8 cellular contexts compared by ENCODE assay signal in the genomic region with DNA sequence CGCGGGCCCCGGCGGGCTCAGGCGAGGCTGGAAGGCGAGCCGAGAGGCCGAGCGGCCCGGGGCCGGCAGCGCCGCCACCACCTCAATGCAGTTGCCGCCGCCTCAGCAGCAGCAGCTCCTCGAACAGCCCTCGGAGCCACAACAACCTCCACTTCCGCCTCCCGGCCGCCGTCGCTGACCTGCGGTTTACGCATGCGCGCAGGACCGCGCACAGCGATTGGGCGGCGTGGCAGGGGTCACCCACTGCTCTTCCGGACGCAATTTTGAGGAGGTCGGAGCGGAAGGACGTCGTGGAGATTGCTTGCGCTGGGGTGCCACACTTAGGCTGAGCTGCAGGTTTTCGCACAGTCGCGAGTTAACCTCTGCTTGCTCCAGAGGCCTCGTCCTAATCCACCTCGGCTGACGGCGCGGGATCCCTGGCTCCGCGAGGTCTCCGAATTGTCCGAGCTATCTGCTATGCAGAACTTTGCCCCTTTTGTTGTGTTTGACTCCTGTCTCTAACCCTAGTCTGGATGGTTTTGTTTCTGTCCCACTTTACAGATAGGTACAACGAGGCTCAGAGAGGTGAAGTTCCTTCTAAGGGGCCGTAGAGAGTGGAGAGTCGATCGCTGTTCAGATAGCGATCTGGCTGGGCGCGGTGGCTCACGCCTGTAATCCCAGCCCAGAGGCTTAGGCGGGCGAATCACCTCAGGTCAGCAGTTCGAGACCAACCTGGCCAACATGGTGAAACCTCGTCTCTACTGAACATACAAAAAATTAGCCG. TPM values are rescaled to one million over a fixed set of nuclear protein-coding genes. Genes with fewer than 3 reads are reported as not detected.
DNase-seq lines count a peak whose midpoint lies in the region; ATAC-seq and TF ChIP-seq lines count a peak whose summit lies in the region.

A gene (plus strand): TSS at position 243 of the 763 bp plus-strand sequence. CDS start 6,657 bp downstream, outside the sequence.
A gene with protein sequence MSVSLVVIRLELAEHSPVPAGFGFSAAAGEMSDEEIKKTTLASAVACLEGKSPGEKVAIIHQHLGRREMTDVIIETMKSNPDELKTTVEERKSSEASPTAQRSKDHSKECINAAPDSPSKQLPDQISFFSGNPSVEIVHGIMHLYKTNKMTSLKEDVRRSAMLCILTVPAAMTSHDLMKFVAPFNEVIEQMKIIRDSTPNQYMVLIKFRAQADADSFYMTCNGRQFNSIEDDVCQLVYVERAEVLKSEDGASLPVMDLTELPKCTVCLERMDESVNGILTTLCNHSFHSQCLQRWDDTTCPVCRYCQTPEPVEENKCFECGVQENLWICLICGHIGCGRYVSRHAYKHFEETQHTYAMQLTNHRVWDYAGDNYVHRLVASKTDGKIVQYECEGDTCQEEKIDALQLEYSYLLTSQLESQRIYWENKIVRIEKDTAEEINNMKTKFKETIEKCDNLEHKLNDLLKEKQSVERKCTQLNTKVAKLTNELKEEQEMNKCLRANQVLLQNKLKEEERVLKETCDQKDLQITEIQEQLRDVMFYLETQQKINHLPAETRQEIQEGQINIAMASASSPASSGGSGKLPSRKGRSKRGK (minus strand): TSS at position 146 of the 763 bp plus-strand sequence. CDS start 164 bp downstream, outside the sequence.

- 0 to 1% (median 0%) methylated on average over 26 to 63 of the region's 63 CpGs for WGBS in spleen, 5 donors

- H3K36me3 Mint-ChIP-seq in central memory CD8-positive, alpha-beta T cell (ENCODE audit: insufficient read depth), result peaks cover 44% of the 10 kb centered on the region

- peak; percentile 93 for ATAC-seq in GM19035 (IDR thresholded peaks at IDR 0.05; ENCODE audit: unreplicated experiment)
- ATAC-seq in HG03342 (IDR thresholded peaks at IDR 0.05; ENCODE audit: unreplicated experiment), result peak; percentile 84
- ATAC-seq in central memory CD8-positive, alpha-beta T cell (replicated peaks; ENCODE audit: extremely low read depth, poor library complexity, severe bottlenecking), result peak; percentile 95

- intact Hi-C loops in spleen (cut with DNase I; ENCODE audit: low total_unique reads), result no loop called here

- H3K9me3 ChIP-seq in spleen, result no peaks in the 10 kb centered on the region

- peak within 1 kb of the TSS; percentile 98 for H3K4me3 Mint-ChIP-seq in central memory CD8-positive, alpha-beta T cell

- TF ChIP-seq POLR2A in spleen (IDR thresholded peaks at IDR 0.05), result peak in 2 of 3 donors; percentile 32 to 53

- H3K4me3 ChIP-seq in AG10803 (ENCODE audit: low read length), result peak within 1 kb of the TSS; percentile 99
- H3K4me3 ChIP-seq in spleen, result peak within 1 kb of the TSS; percentile 70 to 99 (median 95)

- no peaks in the 10 kb centered on the region for H3K27me3 Mint-ChIP-seq in central memory CD8-positive, alpha-beta T cell

- TF ChIP-seq CTCF in AG10803 (conservative IDR thresholded peaks at IDR 0.05; ENCODE audit: low read length) (no peak), spleen (IDR thresholded peaks at IDR 0.05 in 8 of 11, conservative IDR thresholded peaks at IDR 0.05 in 3 of 11) (peak in 3 of 11 experiments; percentile 26 to 29 (median 28))

- peaks cover 20 to 44% (median 31%) of the 10 kb centered on the region in 6 donors for H3K4me1 ChIP-seq in spleen

- no peaks in the 10 kb centered on the region for H3K27me3 ChIP-seq in spleen (replicated peaks in 1 of 7)

- no peaks in the 10 kb centered on the region for H3K9me3 Mint-ChIP-seq in central memory CD8-positive, alpha-beta T cell

- peak within 1 kb of the TSS; percentile 59 to 95 (median 90) for H3K27ac ChIP-seq in spleen

- H3K36me3 ChIP-seq in spleen, result peaks cover 5 to 26% (median 22%) of the 10 kb centered on the region in 6 donors

- H3K27ac Mint-ChIP-seq in central memory CD8-positive, alpha-beta T cell (ENCODE audit: low read depth), result peak within 1 kb of the TSS; percentile 95

- DNase-seq in AG10803 (ENCODE audit: low read depth), result peak; percentile 91
- peak; percentile 59 to 94 for DNase-seq in NCI-H446 (lab: John Stamatoyannopoulos, UW)
- DNase-seq in activated CD4-positive, CD25-positive, alpha-beta regulatory T cell treated with anti-CD3 and anti-CD28 coated beads, Interleukin-2, amount 50 U/mL, for 16 hours (ENCODE audit: low read depth, low spot score), result peak; percentile 83
- peak; percentile 92 to 94 for DNase-seq in central memory CD8-positive, alpha-beta T cell (ENCODE audit: low spot score in 2 of 2)
- peak; percentile 97 for DNase-seq in inferior parietal cortex (ENCODE audit: extremely low spot score)
- DNase-seq in spleen, result peak; percentile 97

- H3K4me1 Mint-ChIP-seq in central memory CD8-positive, alpha-beta T cell, result peaks cover 47% of the 10 kb centered on the region

RNA-seq across cellular contexts. Expression of the first gene that starts in this region (rescaled TPM):
- total RNA-seq in spleen, result 10 to 100 TPM; 24.7 to 40.5 (median 30.0) TPM
- polyA plus RNA-seq in spleen, result 10 to 100 TPM; 10.2 to 18.8 (median 15.8) TPM

RNA-seq across cellular contexts. Expression of the second gene that starts in this region (rescaled TPM):
- total RNA-seq in spleen, result 10 to 100 TPM; 16.0 to 19.6 (median 16.6) TPM
- 1 to 10 TPM; 6.4 to 7.3 (median 6.5) TPM for polyA plus RNA-seq in spleen

Comparison
In these comparisons a context has a peak if more than half of its experiments do, and no peak if none do; other contexts are left out.
1. Peak in every context shown above with its lines: DNase-seq, ATAC-seq, H3K4me3 ChIP-seq and H3K27ac ChIP-seq.